ENCODE assay signal across 11 cellular contexts in genomic region chr17:74860999-74861553, GRCh38. TPM values are rescaled to one million over a fixed set of nuclear protein-coding genes. Genes with fewer than 3 reads are reported as not detected.
DNase-seq lines count a peak whose midpoint lies in the region; ATAC-seq, FAIRE-seq and TF ChIP-seq lines count a peak whose summit lies in the region.
"Had no signal": no experiment of that assay in that cellular context is flagged by ENCODE, and none has a peak within 500 bp of the region (broad histone marks: within the 10 kb centered on the region; RNA-seq: fewer than 3 reads in every experiment).

No MANE protein-coding gene starts in this region.

- H4K20me1 ChIP-seq in astrocyte (ENCODE audit: insufficient read depth, low read length) (peaks cover 46% of the 10 kb centered on the region), Karpas-422 (ENCODE audit: insufficient read depth, low read depth, low read length) (no peaks in the 10 kb centered on the region)

- peaks cover 2% of the 10 kb centered on the region for H3K4me1 Mint-ChIP-seq in astrocyte (ENCODE audit: low read depth, unreplicated experiment)

- no peak overlapping the region for H3K27ac ChIP-seq in cardiac muscle cell
- no peak overlapping the region for H3K27ac ChIP-seq in astrocyte (ENCODE audit: low read depth, low read length)
- H3K27ac ChIP-seq in lower lobe of right lung = no peak overlapping the region
- peak overlapping the region; percentile 22 to 78 (median 38) for H3K27ac ChIP-seq in thyroid gland
- no peak overlapping the region for H3K27ac ChIP-seq in Karpas-422 (ENCODE audit: low read length)

- H3K4me3 ChIP-seq in cardiac muscle cell = peak overlapping the region; percentile 17
- no peak overlapping the region for H3K4me3 ChIP-seq in astrocyte (ENCODE audit: insufficient read depth, low read depth, low read length)
- peak overlapping the region; percentile 28 for H3K4me3 ChIP-seq in lower lobe of right lung
- peak overlapping the region; percentile 57 to 71 (median 59) for H3K4me3 ChIP-seq in thyroid gland (replicated peaks in 1 of 3)
- no peak overlapping the region for H3K4me3 ChIP-seq in Karpas-422 (ENCODE audit: low read length)

- H3K9me3 Mint-ChIP-seq in astrocyte (ENCODE audit: unreplicated experiment) = no peaks in the 10 kb centered on the region

- ATAC-seq in Right ventricle myocardium inferior (no peak), lower lobe of right lung (no peak)

- no peak for FAIRE-seq in astrocyte (lab: Jason Lieb, UNC)

- H3K27me3 ChIP-seq in cardiac muscle cell = peaks cover 59% of the 10 kb centered on the region
- peaks cover 41% of the 10 kb centered on the region for H3K27me3 ChIP-seq in astrocyte (ENCODE audit: insufficient read depth, low read length)
- peaks cover 44% of the 10 kb centered on the region for H3K27me3 ChIP-seq in lower lobe of right lung (ENCODE audit: low read depth)
- H3K27me3 ChIP-seq in thyroid gland = peaks cover 3% of the 10 kb centered on the region
- H3K27me3 ChIP-seq in Karpas-422 (ENCODE audit: low read length) = no peaks in the 10 kb centered on the region

- DNase-seq in cardiac muscle cell (ENCODE audit: low read depth in 1 of 2, low spot score in 1 of 2) (no peak), Right ventricle myocardium inferior (ENCODE audit: missing footprints) (no peak), astrocyte (ENCODE audit: low read depth) (no peak), lower lobe of right lung (no peak), thyroid gland (peak in 1 of 2 donors; percentile 17), Karpas-422 (no peak), T-helper 1 cell (no peak), pons (ENCODE audit: low spot score) (no peak)

- peaks cover 17% of the 10 kb centered on the region for H3K36me3 Mint-ChIP-seq in astrocyte (ENCODE audit: low read depth, unreplicated experiment)

- H3K4me2 ChIP-seq in astrocyte (ENCODE audit: low read length) (peak overlapping the region; percentile 36), Karpas-422 (ENCODE audit: low read depth, low read length, poor library complexity, severe bottlenecking) (no peak overlapping the region)

- H3K4me1 ChIP-seq in cardiac muscle cell (ENCODE audit: low read depth) = peaks cover 4% of the 10 kb centered on the region
- no peaks in the 10 kb centered on the region for H3K4me1 ChIP-seq in astrocyte (ENCODE audit: insufficient read depth, low read length)
- H3K4me1 ChIP-seq in lower lobe of right lung = peaks cover 22% of the 10 kb centered on the region
- peaks cover 21 to 45% of the 10 kb centered on the region in 2 donors for H3K4me1 ChIP-seq in thyroid gland
- peaks cover 7% of the 10 kb centered on the region for H3K4me1 ChIP-seq in Karpas-422 (ENCODE audit: low read length)

- no peak for TF ChIP-seq POLR2A in thyroid gland (IDR thresholded peaks at IDR 0.05)

- no peaks in the 10 kb centered on the region for H3K79me2 ChIP-seq in astrocyte (ENCODE audit: insufficient read depth, low read length)
- H3K79me2 ChIP-seq in Karpas-422 (ENCODE audit: low read length) = no peaks in the 10 kb centered on the region

- H3K9ac ChIP-seq in astrocyte (ENCODE audit: low read length) (no peak overlapping the region), Karpas-422 (ENCODE audit: low read length) (no peak overlapping the region)

- 0% methylated on average over 6 to 18 of the region's 70 CpGs for whole genome bisulfite sequencing in thyroid gland, 2 donors

- intact Hi-C loops in Right ventricle myocardium inferior (cut with DNase I) = loop anchor here (5.0 kb wide), 1 partner anchor 204 kb away; no protein-coding TSS in a partner anchor
- intact Hi-C loops in lower lobe of right lung (cut with DNase I) = no loop called here
- intact Hi-C loops in thyroid gland (cut with DNase I) = no loop called here

- H3K27ac Mint-ChIP-seq in astrocyte (ENCODE audit: unreplicated experiment) = no peak overlapping the region

- H3K4me3 Mint-ChIP-seq in astrocyte (ENCODE audit: unreplicated experiment) = no peak overlapping the region

- H2AFZ ChIP-seq in astrocyte (ENCODE audit: low read depth, low read length) (no peak overlapping the region), Karpas-422 (ENCODE audit: low read length) (no peak overlapping the region)

- no peak for TF ChIP-seq CTCF in cardiac muscle cell (IDR thresholded peaks at IDR 0.05; ENCODE audit: low read depth, low read length)
- no peak for TF ChIP-seq CTCF in astrocyte (IDR thresholded peaks at IDR 0.05; ENCODE audit: insufficient read depth, low read depth, low read length)
- no peak for TF ChIP-seq CTCF in lower lobe of right lung (IDR thresholded peaks at IDR 0.05)
- TF ChIP-seq CTCF in thyroid gland (IDR thresholded peaks at IDR 0.05) = no peak

- H3K27me3 Mint-ChIP-seq in astrocyte (ENCODE audit: low read depth, unreplicated experiment) = peaks cover 36% of the 10 kb centered on the region

- H3K9me3 ChIP-seq in cardiac muscle cell (ENCODE audit: low read depth) (no peaks in the 10 kb centered on the region), astrocyte (ENCODE audit: insufficient read depth, low read depth, low read length) (no peaks in the 10 kb centered on the region), lower lobe of right lung (no peaks in the 10 kb centered on the region), thyroid gland (no peaks in the 10 kb centered on the region), Karpas-422 (ENCODE audit: low read length) (no peaks in the 10 kb centered on the region)

- no peaks in the 10 kb centered on the region for H3K36me3 ChIP-seq in cardiac muscle cell
- peaks cover 3% of the 10 kb centered on the region for H3K36me3 ChIP-seq in astrocyte (ENCODE audit: insufficient read depth, low read length)
- no peaks in the 10 kb centered on the region for H3K36me3 ChIP-seq in lower lobe of right lung
- H3K36me3 ChIP-seq in thyroid gland = no peaks in the 10 kb centered on the region
- no peaks in the 10 kb centered on the region for H3K36me3 ChIP-seq in Karpas-422 (ENCODE audit: insufficient read depth, low read length)

- H3K9me2 ChIP-seq in Karpas-422 (replicated peaks; ENCODE audit: insufficient read depth, low read length) = no peaks in the 10 kb centered on the region

RNA-seq across cellular contexts. Expression of gene GRIN2C, which starts 1.4 kb away (rescaled TPM):
- total RNA-seq in cardiac muscle cell (0.95 and 6.1 TPM in 2 replicates), Right ventricle myocardium inferior (1.2 TPM), astrocyte (0.50 and 1.0 TPM in 2 replicates), lower lobe of right lung (0.83 TPM), thyroid gland (100 to 1,000 TPM in 2 of 4 donors, 10 to 100 TPM in 2; 63.4 to 120 (median 94.0) TPM)
- 0.71 and 1.1 TPM in 2 replicates for polyA plus RNA-seq in cardiac muscle cell
- not detected in 2 replicates for total RNA-seq in Karpas-422 (2014; rRNA removed; shearing (Covaris generic); ENCODE audit: low replicate concordance)
- total RNA-seq: NCI-H460 had no signal

RNA-seq across cellular contexts. Expression of gene FDXR, which starts 11.7 kb away (rescaled TPM):
- total RNA-seq in cardiac muscle cell (44.6 and 44.7 TPM in 2 replicates), Right ventricle myocardium inferior (4.3 TPM), astrocyte (30.8 and 34.2 TPM in 2 replicates), lower lobe of right lung (12.6 TPM), thyroid gland (10 to 100 TPM in 2 of 4 donors, 1 to 10 TPM in 2; 5.9 to 18.6 (median 10.2) TPM)
- 49.9 and 55.9 TPM in 2 replicates for polyA plus RNA-seq in cardiac muscle cell
- 3.2 and 8.4 TPM in 2 replicates for total RNA-seq in Karpas-422 (2014; rRNA removed; shearing (Covaris generic); ENCODE audit: low replicate concordance)

RNA-seq across cellular contexts. Expression of gene FADS6, which starts 32.4 kb away (rescaled TPM):
- total RNA-seq in cardiac muscle cell = 0.83 and 0.85 TPM in 2 replicates
- polyA plus RNA-seq in cardiac muscle cell = 0.76 and 1.3 TPM in 2 replicates
- total RNA-seq in Right ventricle myocardium inferior = 0.19 TPM
- not detected in 2 replicates for total RNA-seq in astrocyte
- total RNA-seq in lower lobe of right lung = not detected
- not detected for total RNA-seq in thyroid gland
- not detected in 2 replicates for total RNA-seq in Karpas-422 (2014; rRNA removed; shearing (Covaris generic); ENCODE audit: low replicate concordance)
- total RNA-seq: LHCN-M2, NCI-H460 had no signal
- polyA plus RNA-seq: BJ had no signal

Comparison
In these comparisons a context has a peak if more than half of its experiments do, and no peak if none do; other contexts are left out.
1. H3K27ac ChIP-seq: peak in thyroid gland (3 of 3); none in cardiac muscle cell (single experiment), astrocyte (single experiment), lower lobe of right lung (single experiment) and Karpas-422 (single experiment).
2. H3K4me3 ChIP-seq: peak in cardiac muscle cell (single experiment), lower lobe of right lung (single experiment) and thyroid gland (3 of 3); none in astrocyte (single experiment) and Karpas-422 (single experiment).